Comparison of ENCODE assay signal across 15 cellular contexts in genomic region chr5:143749581-143750204, GRCh38.
"Had no signal": no experiment of that assay in that cellular context is flagged by ENCODE, and none has a peak within 500 bp of the region (broad histone marks: within the 10 kb centered on the region; RNA-seq: fewer than 3 reads in every experiment).

No MANE protein-coding gene starts in this region.

- H3K36me3 ChIP-seq: left lung, thyroid gland, vagina had no signal

- H3K4me3 Mint-ChIP-seq: activated B cell treated with CpG ODN at 0.5 μM for 24 hours; activated naive CD8-positive, alpha-beta T cell; memory B cell; nephron progenitor cell had no signal

- H3K9me3 ChIP-seq: left lung, thyroid gland, vagina had no signal

- H3K4me3 ChIP-seq: left lung, thyroid gland, vagina had no signal

- H3K9me3 Mint-ChIP-seq: activated B cell treated with CpG ODN at 0.5 μM for 24 hours had no signal

- ATAC-seq: left lung had no signal

- H3K36me3 Mint-ChIP-seq: activated naive CD8-positive, alpha-beta T cell; memory B cell had no signal

- H3K27me3 Mint-ChIP-seq: activated B cell treated with CpG ODN at 0.5 μM for 24 hours, memory B cell had no signal

- H3K4me1 Mint-ChIP-seq: activated B cell treated with CpG ODN at 0.5 μM for 24 hours, memory B cell, nephron progenitor cell had no signal

- H3K27me3 ChIP-seq: left lung, thyroid gland, vagina had no signal

- H3K27ac Mint-ChIP-seq: activated B cell treated with CpG ODN at 0.5 μM for 24 hours; activated naive CD8-positive, alpha-beta T cell; memory B cell; nephron progenitor cell had no signal

- DNase-seq: activated B cell treated with CpG ODN at 0.5 μM for 24 hours; activated gamma-delta T cell; activated T-cell treated with anti-CD3 and anti-CD28 coated beads, Interleukin-2, amount 50 U/mL, for 1 hour; hypothalamus; left lung; nephron progenitor cell; stimulated activated CD4-positive, alpha-beta T cell treated with anti-CD3 and anti-CD28 coated beads, Interleukin-15, amount 100 ng/mL, for 24 hours; stimulated activated CD4-positive, alpha-beta T cell treated with anti-CD3 and anti-CD28 coated beads, Interleukin-4, amount 100 ng/mL, for 24 hours; T-helper 2 cell; thyroid gland had no signal

- H3K4me1 ChIP-seq: left lung, vagina had no signal

- FAIRE-seq: bronchial epithelial cell, TTC549 had no signal

- H3K27ac ChIP-seq: left lung, thyroid gland, vagina had no signal
